ENCODE assay signal across 1 cellular context in the genomic region with DNA sequence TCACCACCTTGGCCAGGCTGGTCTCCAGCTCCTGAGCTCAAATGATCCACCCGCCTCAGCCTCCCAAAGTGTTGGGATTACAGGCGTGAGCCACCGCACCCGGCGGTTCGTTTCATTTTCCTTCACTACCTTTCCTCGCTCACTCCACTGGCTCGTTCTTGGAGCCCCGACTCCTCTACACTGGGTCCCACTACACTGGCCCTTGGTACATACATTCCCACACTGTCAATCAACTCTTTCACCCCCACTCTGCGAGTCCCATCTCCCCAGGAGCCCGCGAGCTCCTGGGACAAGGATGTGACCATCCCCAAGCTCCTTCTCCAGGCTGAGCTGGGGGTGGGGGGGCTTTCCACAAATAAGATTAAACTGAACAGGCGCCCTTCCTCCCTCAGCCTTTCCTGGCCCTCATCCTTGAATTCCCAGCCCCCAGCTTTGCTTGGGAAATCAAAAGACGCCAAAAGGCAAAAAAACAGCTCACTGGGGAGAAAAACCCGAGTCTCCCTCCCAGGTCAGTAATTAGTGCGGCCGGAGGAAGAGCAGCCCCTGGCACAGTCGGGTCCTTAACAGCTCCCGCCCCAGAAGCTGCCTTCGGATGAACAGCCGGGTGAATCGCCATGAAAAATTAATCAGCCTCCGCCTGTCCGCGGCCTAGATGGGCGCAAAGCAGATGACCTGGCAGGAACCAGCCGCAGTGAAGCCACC.
TF ChIP-seq lines count a peak whose summit lies in the region.

No MANE protein-coding gene starts in this region.

TF ChIP-seq in GM12878, 131 proteins besides CTCF, POLR2A, EP300 and RAD21 (continued from another document):
- peak; percentile 83 for TF ChIP-seq MLLT1 (IDR thresholded peaks at IDR 0.05)
- TF ChIP-seq IKZF1 (conservative IDR thresholded peaks at IDR 0.05) = no peak
- no peak for TF ChIP-seq JUND (IDR thresholded peaks at IDR 0.05; ENCODE audit: low read depth, low read length)
- TF ChIP-seq IKZF2 (IDR thresholded peaks at IDR 0.05) = peak in 1 of 2 experiments; percentile 68; a peak in 1 of 4 replicates
- TF ChIP-seq, protein P1, sequence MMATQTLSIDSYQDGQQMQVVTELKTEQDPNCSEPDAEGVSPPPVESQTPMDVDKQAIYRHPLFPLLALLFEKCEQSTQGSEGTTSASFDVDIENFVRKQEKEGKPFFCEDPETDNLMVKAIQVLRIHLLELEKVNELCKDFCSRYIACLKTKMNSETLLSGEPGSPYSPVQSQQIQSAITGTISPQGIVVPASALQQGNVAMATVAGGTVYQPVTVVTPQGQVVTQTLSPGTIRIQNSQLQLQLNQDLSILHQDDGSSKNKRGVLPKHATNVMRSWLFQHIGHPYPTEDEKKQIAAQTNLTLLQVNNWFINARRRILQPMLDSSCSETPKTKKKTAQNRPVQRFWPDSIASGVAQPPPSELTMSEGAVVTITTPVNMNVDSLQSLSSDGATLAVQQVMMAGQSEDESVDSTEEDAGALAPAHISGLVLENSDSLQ (IDR thresholded peaks at IDR 0.05) = peak; percentile 64; the same call in 1 of the 2 replicates
